16 cellular contexts compared by ENCODE assay signal in genomic region chr12:42586268-42586667, GRCh38. TPM values are rescaled to one million over a fixed set of nuclear protein-coding genes. Genes with fewer than 3 reads are reported as not detected.
A peak's percentile ranks its signal among the peaks of the same experiment; 100 is the strongest.
DNase-seq lines count a peak whose midpoint lies in the region; TF ChIP-seq lines count a peak whose summit lies in the region.
"Had no signal": no experiment of that assay in that cellular context is flagged by ENCODE, and none has a peak within 500 bp of the region (broad histone marks: within the 10 kb centered on the region; RNA-seq: fewer than 3 reads in every experiment).

No MANE protein-coding gene starts in this region.

- peaks cover 7% of the 10 kb centered on the region for H3K36me3 Mint-ChIP-seq in MCF 10A (ENCODE audit: insufficient read depth, unreplicated experiment)
- no peaks in the 10 kb centered on the region for H3K36me3 Mint-ChIP-seq in type B pancreatic cell
- H3K36me3 Mint-ChIP-seq: activated naive CD8-positive, alpha-beta T cell treated with anti-CD3 and anti-CD28 coated beads, Interleukin-2, amount 10 ng/mL, durations not matched to agents 7 days and 5 days had no signal

- no peak for DNase-seq in MCF 10A (ENCODE audit: unreplicated experiment)
- no peak for DNase-seq in breast epithelium (ENCODE audit: low spot score in 2 of 2)
- peak; percentile 37 for DNase-seq in choroid plexus epithelial cell (ENCODE audit: low read depth)
- DNase-seq in hepatocyte (ENCODE audit: low spot score), result no peak
- no peak for DNase-seq in type B pancreatic cell (ENCODE audit: extremely low spot score, unreplicated experiment)
- DNase-seq in KBM-7, result no peak
- no peak for DNase-seq in posterior vena cava (ENCODE audit: low spot score)
- no peak for DNase-seq in stimulated activated CD8-positive, alpha-beta memory T cell treated with anti-CD3 and anti-CD28 coated beads, Interleukin-4, amount 100 ng/mL, for 48 hours
- DNase-seq: activated CD4-positive, alpha-beta T cell treated with anti-CD3 and anti-CD28 coated beads, Interleukin-2, amount 10 ng/mL, durations not matched to agents 7 days and 5 days; activated CD8-positive, alpha-beta memory T cell treated with anti-CD3 and anti-CD28 coated beads, Interleukin-2, amount 50 U/mL, for 48 hours; activated naive CD8-positive, alpha-beta T cell treated with anti-CD3 and anti-CD28 coated beads, Interleukin-2, amount 10 ng/mL, durations not matched to agents 7 days and 5 days; glutamatergic neuron; NCI-H1436; SHP77 treated with DMSO at 0.1 percent for 48 hours; T-helper 1 cell had no signal

- no peaks in the 10 kb centered on the region for H3K27me3 Mint-ChIP-seq in MCF 10A (ENCODE audit: insufficient read depth, unreplicated experiment)
- H3K27me3 Mint-ChIP-seq in type B pancreatic cell, result peaks cover 19% of the 10 kb centered on the region

- intact Hi-C loops in MCF 10A (cut with micrococcal nuclease) (loop anchor here (5.0 to 10.0 kb wide), 3 partner anchors 104 to 219 kb away; no protein-coding TSS in a partner anchor), breast epithelium (cut with DNase I; ENCODE audit: low total_unique reads) (no loop called here), posterior vena cava (cut with DNase I) (no loop called here)

- in situ Hi-C loops in KBM-7 (cut with MboI; ENCODE audit: low pct_unique_long_range_greater_than_20kb, low sequenced_read_pairs), result no loop called here

- H3K27ac Mint-ChIP-seq in MCF 10A (ENCODE audit: low read depth, unreplicated experiment) (peak overlapping the region; percentile 44), type B pancreatic cell (no peak overlapping the region)
- H3K27ac Mint-ChIP-seq: activated CD4-positive, alpha-beta T cell treated with anti-CD3 and anti-CD28 coated beads, Interleukin-2, amount 10 ng/mL, durations not matched to agents 7 days and 5 days; activated naive CD8-positive, alpha-beta T cell treated with anti-CD3 and anti-CD28 coated beads, Interleukin-2, amount 10 ng/mL, durations not matched to agents 7 days and 5 days had no signal

- H3K4me1 ChIP-seq in breast epithelium (peaks cover 0 to 7% of the 10 kb centered on the region in 2 donors), hepatocyte (ENCODE audit: insufficient read depth) (peaks cover 32% of the 10 kb centered on the region)

- H3K9me3 Mint-ChIP-seq in MCF 10A (ENCODE audit: unreplicated experiment) (no peaks in the 10 kb centered on the region), type B pancreatic cell (no peaks in the 10 kb centered on the region)
- H3K9me3 Mint-ChIP-seq: activated CD4-positive, alpha-beta T cell treated with anti-CD3 and anti-CD28 coated beads, Interleukin-2, amount 10 ng/mL, durations not matched to agents 7 days and 5 days; activated naive CD8-positive, alpha-beta T cell treated with anti-CD3 and anti-CD28 coated beads, Interleukin-2, amount 10 ng/mL, durations not matched to agents 7 days and 5 days had no signal

- H2AFZ ChIP-seq in hepatocyte, result no peak overlapping the region

- H3K9me3 ChIP-seq in breast epithelium, result no peaks in the 10 kb centered on the region
- H3K9me3 ChIP-seq in hepatocyte (ENCODE audit: low read depth), result no peaks in the 10 kb centered on the region
- H3K9me3 ChIP-seq: BLaER1 treated with 17β-estradiol and CSF1 and Interleukin-3, amounts not matched to agents 10 nM and 100 nM had no signal

- H3K4me1 Mint-ChIP-seq in MCF 10A (ENCODE audit: insufficient read depth, unreplicated experiment) (peaks cover 30% of the 10 kb centered on the region), type B pancreatic cell (ENCODE audit: unreplicated experiment) (peaks cover 36% of the 10 kb centered on the region)

- BruUV-seq in MCF 10A (replicated peaks; lab: Mats Ljungman, UMichigan), result no TSS peak

- H3K4me2 ChIP-seq in hepatocyte, result peak overlapping the region; percentile 83

- no peaks in the 10 kb centered on the region for H3K9me2 ChIP-seq in hepatocyte (replicated peaks; ENCODE audit: insufficient read depth)

- POLR2A ChIA-PET in MCF 10A (lab: Yijun Ruan, JAX), result interaction anchor here (0.5 to 1.4 kb wide), 3 partner anchors 199 to 376 kb away, joined by 3 to 4 read pairs (median 4); no protein-coding TSS in a partner anchor

- H3K36me3 ChIP-seq in breast epithelium, result no peaks in the 10 kb centered on the region
- no peaks in the 10 kb centered on the region for H3K36me3 ChIP-seq in hepatocyte (replicated peaks; ENCODE audit: insufficient read depth, low read depth)
- H3K36me3 ChIP-seq: BLaER1 treated with 17β-estradiol and CSF1 and Interleukin-3, amounts not matched to agents 10 nM and 100 nM had no signal

- no peak overlapping the region for H3K4me3 Mint-ChIP-seq in MCF 10A (ENCODE audit: unreplicated experiment)
- H3K4me3 Mint-ChIP-seq in type B pancreatic cell, result peak overlapping the region; percentile 48
- H3K4me3 Mint-ChIP-seq: activated CD4-positive, alpha-beta T cell treated with anti-CD3 and anti-CD28 coated beads, Interleukin-2, amount 10 ng/mL, durations not matched to agents 7 days and 5 days; activated naive CD8-positive, alpha-beta T cell treated with anti-CD3 and anti-CD28 coated beads, Interleukin-2, amount 10 ng/mL, durations not matched to agents 7 days and 5 days had no signal

- TF ChIP-seq CTCF in MCF 10A (IDR thresholded peaks at IDR 0.05; ENCODE audit: unreplicated experiment) (no peak), breast epithelium (IDR thresholded peaks at IDR 0.05) (no peak), choroid plexus epithelial cell (conservative IDR thresholded peaks at IDR 0.05; ENCODE audit: low read depth, low read length) (peak; percentile 69), hepatocyte (IDR thresholded peaks at IDR 0.05; ENCODE audit: poor library complexity) (peak; percentile 28), type B pancreatic cell (conservative IDR thresholded peaks at IDR 0.05) (no peak)

- TF ChIP-seq POLR2A in breast epithelium (IDR thresholded peaks at IDR 0.05), result no peak

- H3K4me3 ChIP-seq in breast epithelium (no peak overlapping the region), choroid plexus epithelial cell (ENCODE audit: low read depth, low read length) (no peak overlapping the region), hepatocyte (no peak overlapping the region)
- H3K4me3 ChIP-seq: BLaER1 treated with 17β-estradiol and CSF1 and Interleukin-3, amounts not matched to agents 10 nM and 100 nM had no signal

- 85% methylated on average over 1 of the region's 1 CpG for WGBS in hepatocyte (ENCODE audit: low lambda C conversion rate, missing lambda C conversion rate)

- CTCF ChIA-PET in MCF 10A (lab: Yijun Ruan, JAX), result interaction anchor here (0.6 to 7.7 kb wide), 12 partner anchors 12 to 791 kb away, joined by 3 to 46 read pairs (median 4); no protein-coding TSS in a partner anchor

- H3K27ac ChIP-seq in breast epithelium (no peak overlapping the region), hepatocyte (peak overlapping the region; percentile 86)
- H3K27ac ChIP-seq: BLaER1 treated with 17β-estradiol and CSF1 and Interleukin-3, amounts not matched to agents 10 nM and 100 nM had no signal

- no peaks in the 10 kb centered on the region for H4K20me1 ChIP-seq in hepatocyte (ENCODE audit: insufficient read depth, poor library complexity, severe bottlenecking)

- peaks cover 72% of the 10 kb centered on the region for H3K79me2 ChIP-seq in hepatocyte

- H3K27me3 ChIP-seq in breast epithelium, result no peaks in the 10 kb centered on the region
- H3K27me3 ChIP-seq in hepatocyte, result no peaks in the 10 kb centered on the region

RNA-seq across cellular contexts. Expression of gene PRICKLE1, which starts 3.3 kb away (rescaled TPM):
- total RNA-seq in MCF 10A (2022), result 7.9 and 14.1 TPM in 2 replicates
- 1 to 10 TPM; 6.4 to 9.4 (median 9.2) TPM for total RNA-seq in breast epithelium
- 23.6 and 25.9 TPM in 2 replicates for total RNA-seq in hepatocyte
- polyA plus RNA-seq in hepatocyte, result 16.5 and 24.8 TPM in 2 replicates
- 11.7 and 28.7 TPM in 2 replicates for total RNA-seq in type B pancreatic cell (ENCODE audit: low replicate concordance)
- 10 to 100 TPM; 19.4 to 30.5 TPM for total RNA-seq in posterior vena cava

Comparison
In these comparisons a context has a peak if more than half of its experiments do, and no peak if none do; other contexts are left out.
1. CTCF ChIP-seq: peak in choroid plexus epithelial cell (single experiment) and hepatocyte (single experiment); none in MCF 10A (single experiment), breast epithelium (0 of 3) and type B pancreatic cell (single experiment).